24 cellular contexts compared by ENCODE assay signal in genomic region chr3:130801473-130801872, GRCh38. TPM values are rescaled to one million over a fixed set of nuclear protein-coding genes. Genes with fewer than 3 reads are reported as not detected.
A peak's percentile ranks its signal among the peaks of the same experiment; 100 is the strongest.
DNase-seq lines count a peak whose midpoint lies in the region; ATAC-seq, FAIRE-seq and TF ChIP-seq lines count a peak whose summit lies in the region.
"Had no signal": no experiment of that assay in that cellular context is flagged by ENCODE, and none has a peak within 500 bp of the region (broad histone marks: within the 10 kb centered on the region; RNA-seq: fewer than 3 reads in every experiment).

No MANE protein-coding gene starts in this region.

- no peak for TF ChIP-seq RAD21 in SK-N-SH (IDR thresholded peaks at IDR 0.05; ENCODE audit: low read length)

- no peaks in the 10 kb centered on the region for H3K79me2 ChIP-seq in SK-N-SH (ENCODE audit: insufficient read depth)

- no peak for TF ChIP-seq CTCF in SK-N-SH (IDR thresholded peaks at IDR 0.05)
- TF ChIP-seq CTCF in kidney (IDR thresholded peaks at IDR 0.05; ENCODE audit: borderline replicate concordance, extremely low read depth, insufficient read depth) = no peak
- TF ChIP-seq CTCF in foreskin keratinocyte (conservative IDR thresholded peaks at IDR 0.05) = no peak

- TF ChIP-seq EP300 in SK-N-SH (IDR thresholded peaks at IDR 0.05; ENCODE audit: borderline replicate concordance in 1 of 2, low read depth in 1 of 2, low read length in 1 of 2) = no peak

- H3K9me2 ChIP-seq in SK-N-SH = no peaks in the 10 kb centered on the region

- 40% methylated on average over 3 of the region's 3 CpGs for WGBS in SK-N-SH (ENCODE audit: low lambda C conversion rate)

- no peaks in the 10 kb centered on the region for H3K27me3 ChIP-seq in SK-N-SH (ENCODE audit: insufficient read depth)
- no peaks in the 10 kb centered on the region for H3K27me3 ChIP-seq in foreskin keratinocyte
- H3K27me3 ChIP-seq: BE2C; BLaER1 treated with 17β-estradiol and CSF1 and Interleukin-3, amounts not matched to agents 10 nM and 100 nM had no signal

- no peaks in the 10 kb centered on the region for H3K9me3 ChIP-seq in SK-N-SH
- no peaks in the 10 kb centered on the region for H3K9me3 ChIP-seq in kidney (ENCODE audit: control insufficient read depth in 1 of 2, low read length in 2 of 2)
- H3K9me3 ChIP-seq: A549, BE2C had no signal

- ATAC-seq in SK-N-SH treated with all-trans-retinoic acid at 6 μM for 48 hours = no peak
- ATAC-seq in foreskin keratinocyte = no peak
- ATAC-seq: A549, GM12878 had no signal

- peak; percentile 14 for FAIRE-seq in colon (lab: Jason Lieb, UNC)
- FAIRE-seq in kidney (lab: Jason Lieb, UNC) = peak; percentile 15
- FAIRE-seq: A549, GM12878, GM19239, H1 had no signal

- no peaks in the 10 kb centered on the region for H4K20me1 ChIP-seq in SK-N-SH (ENCODE audit: insufficient read depth)
- H4K20me1 ChIP-seq: BLaER1 treated with 17β-estradiol and CSF1 and Interleukin-3, amounts not matched to agents 10 nM and 100 nM had no signal

- no peaks in the 10 kb centered on the region for H3K4me1 ChIP-seq in SK-N-SH (ENCODE audit: control insufficient read depth in 1 of 2, insufficient read depth in 2 of 2, low read depth in 1 of 2, low read length in 1 of 2)
- no peaks in the 10 kb centered on the region for H3K4me1 ChIP-seq in kidney (ENCODE audit: control insufficient read depth in 1 of 2, insufficient read depth in 1 of 2, low read depth in 1 of 2, low read length in 2 of 2)
- H3K4me1 ChIP-seq in foreskin keratinocyte = peaks cover 12% of the 10 kb centered on the region
- H3K4me1 ChIP-seq: A549; BE2C; BLaER1 treated with 17β-estradiol and CSF1 and Interleukin-3, amounts not matched to agents 10 nM and 100 nM had no signal

- H3K36me3 ChIP-seq in SK-N-SH (replicated peaks in 1 of 2; ENCODE audit: control insufficient read depth in 1 of 2, insufficient read depth in 2 of 2, low read length in 1 of 2) (no peaks in the 10 kb centered on the region), kidney (ENCODE audit: control insufficient read depth in 1 of 2, insufficient read depth in 2 of 2, low read length in 2 of 2) (no peaks in the 10 kb centered on the region)
- H3K36me3 ChIP-seq: BE2C; BLaER1 treated with 17β-estradiol and CSF1 and Interleukin-3, amounts not matched to agents 10 nM and 100 nM had no signal

- H3K27ac ChIP-seq in SK-N-SH (ENCODE audit: low read depth in 2 of 2, low read length in 1 of 2) (no peak overlapping the region), kidney (ENCODE audit: low read depth in 2 of 2, low read length in 2 of 2) (no peak overlapping the region), foreskin keratinocyte (no peak overlapping the region)
- H3K27ac ChIP-seq: 22Rv1; A549; BLaER1 treated with 17β-estradiol and CSF1 and Interleukin-3, amounts not matched to agents 10 nM and 100 nM; GM23248 had no signal

- H3K4me2 ChIP-seq in SK-N-SH = no peak overlapping the region
- H3K4me2 ChIP-seq: A549; BLaER1 treated with 17β-estradiol and CSF1 and Interleukin-3, amounts not matched to agents 10 nM and 100 nM had no signal

- H3K4me3 ChIP-seq in SK-N-SH (ENCODE audit: low read depth in 2 of 2, low read length in 1 of 2) (no peak overlapping the region), kidney (ENCODE audit: low read length in 2 of 2) (no peak overlapping the region)
- H3K4me3 ChIP-seq: A549; BLaER1 treated with 17β-estradiol and CSF1 and Interleukin-3, amounts not matched to agents 10 nM and 100 nM; GM12878; GM23248 had no signal

- CTCF ChIA-PET in SK-N-SH (lab: Yijun Ruan, JAX) = interaction anchor here (0.7 kb wide), 1 partner anchor 11 kb away, joined by 3 read pairs; no protein-coding TSS in a partner anchor

- intact Hi-C loops in kidney (cut with DNase I) = no loop called here

- POLR2A ChIA-PET in SK-N-SH (lab: Yijun Ruan, JAX) = no interaction called here

- DNase-seq in SK-N-SH (no peak), kidney (no peak), germinal center (ENCODE audit: low spot score) (no peak), foreskin keratinocyte (no peak), cortex of kidney (lab: John Stamatoyannopoulos, UW) (no peak)
- DNase-seq: ACHN; AML-193; BE2C; CD4-positive, alpha-beta memory T cell; COR-L47; DMS53; DND-41; GDM1; GM23248; H7; HCEC 1CT had no signal

- no peak overlapping the region for H2AFZ ChIP-seq in SK-N-SH (ENCODE audit: low read depth)
- H2AFZ ChIP-seq: GM23248 had no signal

- no peaks in the 10 kb centered on the region for H3F3A ChIP-seq in SK-N-SH (replicated peaks; ENCODE audit: insufficient read depth)

- H3K9ac ChIP-seq in SK-N-SH = no peak overlapping the region
- H3K9ac ChIP-seq in kidney (ENCODE audit: low read length in 2 of 2) = no peak overlapping the region
- H3K9ac ChIP-seq: BLaER1 treated with 17β-estradiol and CSF1 and Interleukin-3, amounts not matched to agents 10 nM and 100 nM; GM23248 had no signal

TF ChIP-seq in SK-N-SH treated with all-trans-retinoic acid at 6 μM for 48 hours, 23 proteins besides CTCF, POLR2A, EP300 and RAD21:
- no peak for TF ChIP-seq CSDC2 (CRISPR knock-in tag; IDR thresholded peaks at IDR 0.05)
- peak; percentile 72 for TF ChIP-seq ISL1 (CRISPR knock-in tag; IDR thresholded peaks at IDR 0.05)
- TF ChIP-seq ESRRG (CRISPR knock-in tag; IDR thresholded peaks at IDR 0.05) = peak; percentile 70; the same call in 1 of the 2 replicates
- peak; percentile 41; the same call in 1 of the 2 replicates for TF ChIP-seq TCF4 (CRISPR knock-in tag; IDR thresholded peaks at IDR 0.05; ENCODE audit: borderline replicate concordance)
- TF ChIP-seq OSR1 (CRISPR knock-in tag; IDR thresholded peaks at IDR 0.05) = no peak

TF ChIP-seq in SK-N-SH, 30 proteins besides CTCF, POLR2A, EP300 and RAD21:
- TF ChIP-seq TCF12 (IDR thresholded peaks at IDR 0.05) (no peak), TAF1 (IDR thresholded peaks at IDR 0.05; ENCODE audit: borderline replicate concordance, low read depth, low read length) (no peak), RFX5 (IDR thresholded peaks at IDR 0.05; ENCODE audit: low read length) (no peak), MAX (IDR thresholded peaks at IDR 0.05; ENCODE audit: low read depth) (no peak), USF2 (IDR thresholded peaks at IDR 0.05; ENCODE audit: borderline replicate concordance, low read depth, low read length) (no peak), IRF3 (IDR thresholded peaks at IDR 0.05; ENCODE audit: low read depth, low read length) (no peak), RXRA (IDR thresholded peaks at IDR 0.05; ENCODE audit: borderline replicate concordance, low read depth) (no peak), ELF1 (IDR thresholded peaks at IDR 0.05) (no peak), SMC3 (IDR thresholded peaks at IDR 0.05; ENCODE audit: low read depth, low read length) (no peak)

RNA-seq across cellular contexts. Expression of gene PIK3R4, which starts 54.8 kb away (rescaled TPM):
- polyA plus RNA-seq in SK-N-SH (2012; rRNA removed) (27.2 and 27.9 TPM in 2 replicates), kidney (ENCODE audit: insufficient read depth, low read depth, low replicate concordance) (22.5 TPM), foreskin keratinocyte (27.7 and 34.5 TPM in 2 replicates)
- polyA plus RNA-seq in SK-N-SH (2012; cell fraction: cytosol; rRNA removed) = 22.1 and 25.3 TPM in 2 replicates
- 30.6 and 53.1 TPM in 2 replicates for polyA plus RNA-seq in SK-N-SH (2012; cell fraction: nucleus; rRNA removed)
- total RNA-seq in kidney (32.7 TPM), foreskin keratinocyte (36.7 and 37.6 TPM in 2 replicates)
